26 cellular contexts compared by ENCODE assay signal in the genomic region with DNA sequence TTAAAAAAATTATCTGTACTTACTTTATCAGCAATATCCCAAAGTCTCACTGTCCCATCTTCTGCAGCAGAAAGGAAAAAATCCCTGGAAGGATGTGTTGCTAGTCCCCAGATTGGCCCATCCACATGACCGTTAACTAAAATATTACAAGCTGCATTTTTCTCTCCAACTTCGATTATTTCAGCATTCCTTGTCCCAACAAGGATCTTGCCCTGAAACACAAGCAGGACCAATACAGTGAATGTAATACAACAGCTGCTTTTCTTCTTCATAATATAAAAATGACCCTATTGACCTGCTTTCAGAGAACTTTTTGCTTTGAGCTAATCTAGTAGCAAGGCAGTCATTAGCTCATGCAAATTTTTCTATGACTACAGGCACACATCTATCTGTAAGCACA. TPM values are rescaled to one million over a fixed set of nuclear protein-coding genes. Genes with fewer than 3 reads are reported as not detected.
DNase-seq lines count a peak whose midpoint lies in the region; ATAC-seq and TF ChIP-seq lines count a peak whose summit lies in the region.
"Had no signal": no experiment of that assay in that cellular context is flagged by ENCODE, and none has a peak within 500 bp of the region (broad histone marks: within the 10 kb centered on the region; RNA-seq: fewer than 3 reads in every experiment).

No MANE protein-coding gene starts in this region.

- peak overlapping the region; percentile 80 for H3K27ac Mint-ChIP-seq in GM23338
- H3K27ac Mint-ChIP-seq in WTC11: peak overlapping the region; percentile 66; the same call in 1 of the 2 replicates
- H3K27ac Mint-ChIP-seq: CD4-positive, alpha-beta T cell had no signal

- H3K9ac ChIP-seq in mesendoderm (ENCODE audit: low read length): no peak overlapping the region
- H3K9ac ChIP-seq: BLaER1 treated with 17β-estradiol and CSF1 and Interleukin-3, amounts not matched to agents 10 nM and 100 nM had no signal

- H3K4me3 ChIP-seq in AG10803 (ENCODE audit: low read length) (no peak overlapping the region), GM23338 (no peak overlapping the region), mesendoderm (ENCODE audit: low read length) (no peak overlapping the region), hepatocyte (no peak overlapping the region), PC-9 (no peak overlapping the region)
- H3K4me3 ChIP-seq: BLaER1 treated with 17β-estradiol and CSF1 and Interleukin-3, amounts not matched to agents 10 nM and 100 nM; GM12878; SJSA1 had no signal

- H2BK5ac ChIP-seq in mesendoderm (ENCODE audit: low read length): no peak overlapping the region

- peaks cover 3% of the 10 kb centered on the region; the same call in 1 of the 3 replicates for H3K36me3 Mint-ChIP-seq in GM23338 (ENCODE audit: low read depth)
- peaks cover 4% of the 10 kb centered on the region; the same call in 1 of the 2 replicates for H3K36me3 Mint-ChIP-seq in WTC11

- H2AFZ ChIP-seq in GM23338 (no peak overlapping the region), hepatocyte (no peak overlapping the region), PC-9 (no peak overlapping the region)

- H3K56ac ChIP-seq in mesendoderm (ENCODE audit: low read length): no peak overlapping the region

- peaks cover 20% of the 10 kb centered on the region for H3K4me1 Mint-ChIP-seq in GM23338
- H3K4me1 Mint-ChIP-seq in WTC11: peaks cover 21% of the 10 kb centered on the region

- H3K27me3 ChIP-seq in GM23338 (ENCODE audit: insufficient read depth) (no peaks in the 10 kb centered on the region), mesendoderm (ENCODE audit: insufficient read depth, low read length, poor library complexity) (no peaks in the 10 kb centered on the region), hepatocyte (no peaks in the 10 kb centered on the region), PC-9 (ENCODE audit: insufficient read depth, low read depth) (no peaks in the 10 kb centered on the region)
- H3K27me3 ChIP-seq: SJSA1 had no signal

- H3K27ac ChIP-seq in GM23338 (ENCODE audit: low read depth) (no peak overlapping the region), mesendoderm (ENCODE audit: low read depth, low read length) (no peak overlapping the region), hepatocyte (no peak overlapping the region), PC-9 (no peak overlapping the region)
- H3K27ac ChIP-seq: BLaER1 treated with 17β-estradiol and CSF1 and Interleukin-3, amounts not matched to agents 10 nM and 100 nM; SJSA1 had no signal

- H3K18ac ChIP-seq in mesendoderm (ENCODE audit: low read length): peak overlapping the region; percentile 39

- H3K27me3 Mint-ChIP-seq in GM23338 (ENCODE audit: insufficient read depth, low read depth, poor library complexity) (no peaks in the 10 kb centered on the region), WTC11 (ENCODE audit: low read depth) (no peaks in the 10 kb centered on the region)
- H3K27me3 Mint-ChIP-seq: CD4-positive, alpha-beta T cell had no signal

- H2BK120ac ChIP-seq in mesendoderm (ENCODE audit: low read depth, low read length): no peak overlapping the region

- H3K4me1 ChIP-seq in GM23338 (ENCODE audit: insufficient read depth): peaks cover 13% of the 10 kb centered on the region
- H3K4me1 ChIP-seq in mesendoderm (ENCODE audit: control insufficient read depth, low read depth, low read length): peaks cover 7% of the 10 kb centered on the region
- no peaks in the 10 kb centered on the region for H3K4me1 ChIP-seq in hepatocyte (ENCODE audit: insufficient read depth)
- no peaks in the 10 kb centered on the region for H3K4me1 ChIP-seq in PC-9 (replicated peaks; ENCODE audit: insufficient read depth)
- H3K4me1 ChIP-seq: BLaER1 treated with 17β-estradiol and CSF1 and Interleukin-3, amounts not matched to agents 10 nM and 100 nM; SJSA1 had no signal

- H3F3A ChIP-seq in GM23338 (replicated peaks; ENCODE audit: low read depth) (no peaks in the 10 kb centered on the region), PC-9 (ENCODE audit: insufficient read depth, low read depth) (no peaks in the 10 kb centered on the region; the same call in 1 of the 2 replicates)

- no peak overlapping the region for H3K4ac ChIP-seq in mesendoderm (ENCODE audit: low read depth, low read length)

- no peak overlapping the region for H3K4me3 Mint-ChIP-seq in GM23338
- H3K4me3 Mint-ChIP-seq in WTC11: no peak overlapping the region
- H3K4me3 Mint-ChIP-seq: CD4-positive, alpha-beta T cell had no signal

- no peaks in the 10 kb centered on the region for H4K20me1 ChIP-seq in GM23338 (replicated peaks; ENCODE audit: insufficient read depth)
- no peaks in the 10 kb centered on the region for H4K20me1 ChIP-seq in hepatocyte (ENCODE audit: insufficient read depth, poor library complexity, severe bottlenecking)
- no peaks in the 10 kb centered on the region for H4K20me1 ChIP-seq in PC-9 (ENCODE audit: insufficient read depth)

- H4K8ac ChIP-seq in mesendoderm (ENCODE audit: low read depth, low read length): no peak overlapping the region

- TF ChIP-seq CTCF in AG10803 (conservative IDR thresholded peaks at IDR 0.05; ENCODE audit: low read length): no peak
- no peak for TF ChIP-seq CTCF in GM23338 (conservative IDR thresholded peaks at IDR 0.05; ENCODE audit: low read depth in 2 of 2)
- no peak for TF ChIP-seq CTCF in WTC11 (IDR thresholded peaks at IDR 0.05)
- no peak for TF ChIP-seq CTCF in hepatocyte (IDR thresholded peaks at IDR 0.05; ENCODE audit: poor library complexity)
- no peak for TF ChIP-seq CTCF in PC-9 (conservative IDR thresholded peaks at IDR 0.05)

- WGBS in mesendoderm (ENCODE audit: extremely low coverage, insufficient coverage, low lambda C conversion rate): no CpG with 5 or more reads among the region's 2 CpGs
- 89% methylated on average over 2 of the region's 2 CpGs for WGBS in hepatocyte (ENCODE audit: low lambda C conversion rate, missing lambda C conversion rate)

- CTCF ChIA-PET in WTC11 (lab: Charles Lee): no interaction called here
- CTCF ChIA-PET in PC-9 (lab: Charles Lee): no interaction called here

- intact Hi-C loops in PC-9 (cut with micrococcal nuclease; ENCODE audit: unreplicated experiment): no loop called here

- ATAC-seq in GM23338 (no peak), WTC11 (no peak), GM21447 (IDR thresholded peaks at IDR 0.05; ENCODE audit: unreplicated experiment) (no peak)
- ATAC-seq: GM12878, HCT116 had no signal

- H3K9me3 ChIP-seq in hepatocyte (ENCODE audit: low read depth): no peaks in the 10 kb centered on the region
- no peaks in the 10 kb centered on the region for H3K9me3 ChIP-seq in PC-9 (ENCODE audit: insufficient read depth, low read depth)
- H3K9me3 ChIP-seq: BLaER1 treated with 17β-estradiol and CSF1 and Interleukin-3, amounts not matched to agents 10 nM and 100 nM; SJSA1 had no signal

- H3K9me2 ChIP-seq in GM23338 (ENCODE audit: insufficient read depth) (no peaks in the 10 kb centered on the region), hepatocyte (replicated peaks; ENCODE audit: insufficient read depth) (no peaks in the 10 kb centered on the region), PC-9 (ENCODE audit: insufficient read depth) (no peaks in the 10 kb centered on the region)

- no peaks in the 10 kb centered on the region for H3K9me3 Mint-ChIP-seq in GM23338
- no peaks in the 10 kb centered on the region for H3K9me3 Mint-ChIP-seq in WTC11
- H3K9me3 Mint-ChIP-seq: CD4-positive, alpha-beta T cell had no signal

- H2AK5ac ChIP-seq in mesendoderm (ENCODE audit: low read length): no peak overlapping the region

- H3K79me2 ChIP-seq in GM23338 (replicated peaks; ENCODE audit: insufficient read depth) (no peaks in the 10 kb centered on the region), mesendoderm (ENCODE audit: control insufficient read depth, insufficient read depth, low read length) (no peaks in the 10 kb centered on the region), hepatocyte (no peaks in the 10 kb centered on the region), PC-9 (ENCODE audit: low read depth) (no peaks in the 10 kb centered on the region)

- H3K23ac ChIP-seq in mesendoderm (ENCODE audit: low read length): no peak overlapping the region

- H3K4me2 ChIP-seq in GM23338 (no peak overlapping the region), mesendoderm (ENCODE audit: low read length) (no peak overlapping the region), hepatocyte (no peak overlapping the region), PC-9 (no peak overlapping the region)
- H3K4me2 ChIP-seq: BLaER1 treated with 17β-estradiol and CSF1 and Interleukin-3, amounts not matched to agents 10 nM and 100 nM had no signal

- POLR2A ChIA-PET in WTC11 (lab: Charles Lee) (no interaction called here), PC-9 (lab: Charles Lee; ENCODE audit: unreplicated experiment) (no interaction called here)

- H4K5ac ChIP-seq in mesendoderm (ENCODE audit: low read length): no peak overlapping the region

- H2BK15ac ChIP-seq in mesendoderm (replicated peaks; ENCODE audit: low read depth): no peak overlapping the region

- no TSS peak for BruUV-seq in PC-9 (replicated peaks; lab: Mats Ljungman, UMichigan)

- H3K36me3 ChIP-seq in GM23338 (ENCODE audit: insufficient read depth) (no peaks in the 10 kb centered on the region), mesendoderm (ENCODE audit: control insufficient read depth, insufficient read depth, low read length) (no peaks in the 10 kb centered on the region), hepatocyte (replicated peaks; ENCODE audit: insufficient read depth, low read depth) (no peaks in the 10 kb centered on the region), PC-9 (ENCODE audit: low read depth) (no peaks in the 10 kb centered on the region)
- H3K36me3 ChIP-seq: SJSA1 had no signal

- no peaks in the 10 kb centered on the region for H3K79me1 ChIP-seq in mesendoderm (ENCODE audit: low read length)

- DNase-seq in AG10803 (ENCODE audit: low read depth) (peak; percentile 18), GM23338 (ENCODE audit: low spot score) (no peak), WTC11 (ENCODE audit: low spot score) (no peak), mesendoderm (no peak), hepatocyte (ENCODE audit: low spot score) (no peak), PC-9 (no peak)
- DNase-seq: AML-193; CD4-positive, alpha-beta T cell; COR-L47; DMS53; GDM1; Karpas-422; MV-4-11; NCI-H1105; NCI-H1436 treated with DMSO at 0.1 percent for 48 hours; NCI-H1930; NCI-H2107; NCI-H446; NCI-H524 treated with DMSO at 0.1 percent for 48 hours; Right ventricle myocardium superior; RPMI8226 had no signal

TF ChIP-seq in GM23338, 12 proteins besides CTCF, POLR2A, EP300 and RAD21 (continues in another document):
- TF ChIP-seq STAT1 (IDR thresholded peaks at IDR 0.05; ENCODE audit: unreplicated experiment) (no peak), EZH2 (IDR thresholded peaks at IDR 0.05; ENCODE audit: low read depth, unreplicated experiment) (no peak), JUNB (IDR thresholded peaks at IDR 0.05; ENCODE audit: unreplicated experiment) (no peak)

TF ChIP-seq in WTC11, 78 proteins besides CTCF, POLR2A, EP300 and RAD21:
- TF ChIP-seq RORB (CRISPR knock-in tag; IDR thresholded peaks at IDR 0.05): no peak
TF ChIP-seq in WTC11: peak in this region for 0.

RNA-seq across cellular contexts. Expression of a gene that starts 58.3 kb away (rescaled TPM):
- 80.3 and 87.9 TPM in 2 replicates for total RNA-seq in GM23338 (2014; rRNA removed; shearing (Covaris generic))
- 55.8 and 63.2 TPM in 2 replicates for polyA plus RNA-seq in GM23338 (2016; fragmentation: Nextera tagmentation; extraction: Ambion mirVana)
- total RNA-seq in WTC11 (2021): 63.2 to 69.9 TPM (median 64.9 TPM) in 3 replicates
- polyA plus RNA-seq in mesendoderm (2013, experiment 1 of 2): 79.1 TPM
- 74.8 TPM for polyA plus RNA-seq in mesendoderm (2013, experiment 2 of 2)
- total RNA-seq in hepatocyte: 68.4 and 77.5 TPM in 2 replicates
- 39.9 and 44.0 TPM in 2 replicates for polyA plus RNA-seq in hepatocyte
- total RNA-seq in PC-9 (2021): 14.6 and 20.2 TPM in 2 replicates
